ENCODE assay signal across 8 cellular contexts in genomic region chr10:77926566-77927342, GRCh38.
DNase-seq lines count a peak whose midpoint lies in the region; TF ChIP-seq lines count a peak whose summit lies in the region.

TSS of gene DLG5 (minus strand) at chr10:77926755. CDS start at chr10:77926520, 235 bp downstream.

- DNase-seq in SIG-M5 treated with dmso at 0.1 percent for 504 hours (lab: John Stamatoyannopoulos, UW; ENCODE audit: unreplicated experiment) (peak; percentile 46), SIG-M5 (lab: John Stamatoyannopoulos, UW) (no peak), NCI-H774 (lab: John Stamatoyannopoulos, UW) (peak; percentile 13), astrocyte of the cerebellum (ENCODE audit: low read depth) (no peak), hepatic stellate cell (ENCODE audit: low spot score) (peak; percentile 62), putamen (ENCODE audit: low spot score) (peak; percentile 33), COR-L47 (lab: John Stamatoyannopoulos, UW) (no peak)

- H3K36me3 ChIP-seq in HEK293 (ENCODE audit: control insufficient read depth in 2 of 2, insufficient read depth in 1 of 2, low read length in 2 of 2): peaks cover 0 to 9% of the 10 kb centered on the region in 2 experiments; a peak in 1 of 3 replicates

- POLR2A ChIA-PET in HEK293 (lab: Yijun Ruan, JAX): interaction anchor here (0.7 to 2.2 kb wide), 5 partner anchors 8 to 80 kb away, joined by 3 to 10 read pairs (median 5); no protein-coding TSS in a partner anchor

- peak within 1 kb of the TSS; percentile 73; the same call in 1 of the 2 replicates for H3K27ac ChIP-seq in HEK293 (ENCODE audit: extremely low read depth, low read depth, low read length)

- no peak for TF ChIP-seq CTCF in HEK293 (tag by site-specific recombination; IDR thresholded peaks at IDR 0.05)
- no peak for TF ChIP-seq CTCF in astrocyte of the cerebellum (IDR thresholded peaks at IDR 0.05; ENCODE audit: low read depth, low read length, missing control alignments)

- no peaks in the 10 kb centered on the region for H3K9me3 ChIP-seq in HEK293 (ENCODE audit: control insufficient read depth, insufficient read depth, low read depth, low read length)

- H3K4me3 ChIP-seq in HEK293 (ENCODE audit: low read depth, low read length) (peak within 1 kb of the TSS; percentile 85), astrocyte of the cerebellum (ENCODE audit: low read depth, low read length) (peak within 1 kb of the TSS; percentile 72)

- H3K4me1 ChIP-seq in HEK293 (ENCODE audit: control insufficient read depth, insufficient read depth, low read length): peaks cover 6% of the 10 kb centered on the region; the same call in 1 of the 2 replicates

- CTCF ChIA-PET in HEK293 (lab: Yijun Ruan, JAX): interaction anchor here (1.0 kb wide), 2 partner anchors 18 to 25 kb away, joined by 3 read pairs; no protein-coding TSS in a partner anchor

- in situ Hi-C loops in astrocyte of the cerebellum (cut with HindIII; ENCODE audit: low sequenced_read_pairs): loop anchor here (5.0 kb wide), 1 partner anchor 39 kb away; no protein-coding TSS in a partner anchor

TF ChIP-seq in HEK293, 187 proteins besides CTCF, POLR2A, EP300 and RAD21 (continues in another document):
- TF ChIP-seq ZNF596 (tag by site-specific recombination; IDR thresholded peaks at IDR 0.05) (0 out of 2 replicates have a peak, but pooled peaks have one; percentile 8), GLIS2 (tag by site-specific recombination; IDR thresholded peaks at IDR 0.05) (peak; percentile 45), ZNF423 (tag by site-specific recombination; IDR thresholded peaks at IDR 0.05) (0 out of 2 replicates have a peak, but pooled peaks have one; percentile 36), PATZ1 (tag by site-specific recombination; IDR thresholded peaks at IDR 0.05) (peak; percentile 47; the same call in 1 of the 2 replicates), ZIC2 (tag by site-specific recombination; IDR thresholded peaks at IDR 0.05) (peak; percentile 41; the same call in 1 of the 2 replicates), ZNF10 (tag by site-specific recombination; IDR thresholded peaks at IDR 0.05) (no peak), ZNF26 (tag by site-specific recombination; IDR thresholded peaks at IDR 0.05) (no peak), ZNF354C (tag by site-specific recombination; IDR thresholded peaks at IDR 0.05; ENCODE audit: borderline replicate concordance, low read depth) (no peak), KLF8 (tag by site-specific recombination; IDR thresholded peaks at IDR 0.05) (peak; percentile 4; the same call in 1 of the 2 replicates), SALL2 (tag by site-specific recombination; IDR thresholded peaks at IDR 0.05; ENCODE audit: borderline replicate concordance) (no peak), ZBTB20 (tag by site-specific recombination; IDR thresholded peaks at IDR 0.05) (peak; percentile 53; the same call in 1 of the 2 replicates), GLIS1 (tag by site-specific recombination; IDR thresholded peaks at IDR 0.05) (peak; percentile 46; the same call in 1 of the 2 replicates), ZNF747 (tag by site-specific recombination; IDR thresholded peaks at IDR 0.05) (no peak), ZNF398 (tag by site-specific recombination; IDR thresholded peaks at IDR 0.05) (peak; percentile 64), SP3 (tag by site-specific recombination; IDR thresholded peaks at IDR 0.05) (peak; percentile 79), KLF1 (tag by site-specific recombination; IDR thresholded peaks at IDR 0.05) (0 out of 2 replicates have a peak, but pooled peaks have one; percentile 17), ZNF146 (tag by site-specific recombination; IDR thresholded peaks at IDR 0.05) (no peak), ZSCAN30 (tag by site-specific recombination; IDR thresholded peaks at IDR 0.05) (0 out of 2 replicates have a peak, but pooled peaks have one; percentile 8), ZNF518A (tag by site-specific recombination; conservative IDR thresholded peaks at IDR 0.05; ENCODE audit: low read depth) (no peak)

Comparison
In these comparisons a context has a peak if more than half of its experiments do, and no peak if none do; other contexts are left out.
1. DNase-seq: peak in SIG-M5 treated with dmso at 0.1 percent for 504 hours (single experiment), NCI-H774 (single experiment), hepatic stellate cell (single experiment) and putamen (single experiment); none in SIG-M5 (single experiment), astrocyte of the cerebellum (single experiment) and COR-L47 (single experiment).